Comparison of ENCODE assay signal across 8 cellular contexts in genomic region chr22:23750744-23751440, GRCh38. TPM values are rescaled to one million over a fixed set of nuclear protein-coding genes. Genes with fewer than 3 reads are reported as not detected.
DNase-seq lines count a peak whose midpoint lies in the region; ATAC-seq, FAIRE-seq and TF ChIP-seq lines count a peak whose summit lies in the region.

ZNF70 (minus strand) TSS chr22:23751112; CDS start chr22:23745140, 5,972 bp downstream.

- H3K27me3 ChIP-seq in bronchial epithelial cell (ENCODE audit: control insufficient read depth, insufficient read depth, low read length), result no peaks in the 10 kb centered on the region

- H3K4me3 ChIP-seq in WI38 (ENCODE audit: low read depth, low read length), result peak within 1 kb of the TSS; percentile 81
- peak within 1 kb of the TSS; percentile 70 for H3K4me3 ChIP-seq in bronchial epithelial cell (ENCODE audit: low read depth, low read length)

- DNase-seq in GM13976 (ENCODE audit: low spot score) (peak; percentile 94), NCI-H2171 (lab: John Stamatoyannopoulos, UW) (peak; percentile 94), bronchial epithelial cell (ENCODE audit: low read depth) (peak; percentile 65), iris pigment epithelial cell (ENCODE audit: low read depth) (peak; percentile 82)
- DNase-seq in stimulated activated CD4-positive, alpha-beta T cell treated with anti-CD3 and anti-CD28 coated beads, Interleukin-12 subunit alpha, Interleukin-12 subunit beta, amount 100 ng/mL, for 4 hours, result peak; percentile 82

- peak; percentile 64 for ATAC-seq in HG02870 (IDR thresholded peaks at IDR 0.05; ENCODE audit: unreplicated experiment)
- no peak for ATAC-seq in HG03457 (IDR thresholded peaks at IDR 0.05; ENCODE audit: unreplicated experiment)

- H3K36me3 ChIP-seq in bronchial epithelial cell (ENCODE audit: control insufficient read depth, insufficient read depth, low read length), result no peaks in the 10 kb centered on the region

- in situ Hi-C loops in GM13976 (cut with MboI; ENCODE audit: low sequenced_read_pairs, unreplicated experiment), result no loop called here

- peak; percentile 23 for TF ChIP-seq CTCF in GM13976 (IDR thresholded peaks at IDR 0.05; ENCODE audit: borderline replicate concordance, control extremely low read depth, extremely low read depth, insufficient read depth, missing control alignments)
- TF ChIP-seq CTCF in WI38 (IDR thresholded peaks at IDR 0.05; ENCODE audit: low read depth, low read length), result no peak
- TF ChIP-seq CTCF in bronchial epithelial cell (IDR thresholded peaks at IDR 0.05; ENCODE audit: insufficient read depth, low read length, severe bottlenecking), result no peak

- no peak for FAIRE-seq in bronchial epithelial cell (lab: Jason Lieb, UNC)

RNA-seq across cellular contexts. Expression of gene ZNF70, which starts in this region (rescaled TPM):
- total RNA-seq in bronchial epithelial cell, result 1.3 TPM in 2 replicates
